ENCODE assay signal across 22 cellular contexts in genomic region chr2:121089005-121089510, GRCh38.
A peak's percentile ranks its signal among the peaks of the same experiment; 100 is the strongest.
DNase-seq lines count a peak whose midpoint lies in the region; ATAC-seq and TF ChIP-seq lines count a peak whose summit lies in the region.
"Had no signal": no experiment of that assay in that cellular context is flagged by ENCODE, and none has a peak within 500 bp of the region (broad histone marks: within the 10 kb centered on the region; RNA-seq: fewer than 3 reads in every experiment).

No MANE protein-coding gene starts in this region.

- 69% methylated on average over 12 of the region's 15 CpGs for WGBS in SK-N-SH (ENCODE audit: low lambda C conversion rate)

- no peaks in the 10 kb centered on the region for H3F3A ChIP-seq in SK-N-SH (replicated peaks; ENCODE audit: insufficient read depth)

- POLR2A ChIA-PET in SK-N-SH (lab: Yijun Ruan, JAX) = no interaction called here

- H3K79me2 ChIP-seq in SK-N-SH (ENCODE audit: insufficient read depth) = no peaks in the 10 kb centered on the region

- TF ChIP-seq CTCF in chondrocyte (IDR thresholded peaks at IDR 0.05) (no peak), SK-N-SH (IDR thresholded peaks at IDR 0.05) (no peak)

- H3K27ac ChIP-seq in SK-N-SH (ENCODE audit: low read depth in 2 of 2, low read length in 1 of 2) = no peak overlapping the region
- H3K27ac ChIP-seq: dorsolateral prefrontal cortex, thoracic aorta had no signal

- no peaks in the 10 kb centered on the region for H3K9me3 ChIP-seq in SK-N-SH
- H3K9me3 ChIP-seq: thoracic aorta had no signal

- H3K36me3 ChIP-seq in SK-N-SH (replicated peaks in 1 of 2; ENCODE audit: control insufficient read depth in 1 of 2, insufficient read depth in 2 of 2, low read length in 1 of 2) = no peaks in the 10 kb centered on the region
- H3K36me3 ChIP-seq: thoracic aorta had no signal

- H3K4me3 ChIP-seq in SK-N-SH (ENCODE audit: low read depth in 2 of 2, low read length in 1 of 2) = no peak overlapping the region
- H3K4me3 ChIP-seq: dorsolateral prefrontal cortex, thoracic aorta had no signal

- no peaks in the 10 kb centered on the region for H3K36me3 Mint-ChIP-seq in chondrocyte (ENCODE audit: low read depth)
- H3K36me3 Mint-ChIP-seq: activated naive CD4-positive, alpha-beta T cell treated with anti-CD3 and anti-CD28 coated beads, Interleukin-2, amount 50 U/mL, for 72 hours had no signal

- no peaks in the 10 kb centered on the region for H3K9me3 Mint-ChIP-seq in chondrocyte (ENCODE audit: low read depth)
- H3K9me3 Mint-ChIP-seq: activated naive CD4-positive, alpha-beta T cell treated with anti-CD3 and anti-CD28 coated beads, Interleukin-2, amount 50 U/mL, for 72 hours; activated T-helper 17 cell treated with anti-CD3 and anti-CD28 coated beads, Interleukin-2, amount 50 U/mL, for 72 hours; CD4-positive, alpha-beta T cell had no signal

- ATAC-seq in sciatic nerve (peak; percentile 7), HG03457 (IDR thresholded peaks at IDR 0.05; ENCODE audit: unreplicated experiment) (no peak), GM19455 (IDR thresholded peaks at IDR 0.05; ENCODE audit: unreplicated experiment) (no peak)
- ATAC-seq: activated naive CD4-positive, alpha-beta T cell treated with anti-CD3 and anti-CD28 coated beads, Interleukin-2, amount 50 U/mL, for 72 hours; activated T-helper 17 cell treated with anti-CD3 and anti-CD28 coated beads, Interleukin-2, amount 50 U/mL, for 72 hours had no signal

- intact Hi-C loops in sciatic nerve (cut with DNase I) = no loop called here

- H3K27ac Mint-ChIP-seq in chondrocyte (ENCODE audit: unreplicated experiment) = no peak overlapping the region
- H3K27ac Mint-ChIP-seq: activated naive CD4-positive, alpha-beta T cell treated with anti-CD3 and anti-CD28 coated beads, Interleukin-2, amount 50 U/mL, for 72 hours; activated T-helper 17 cell treated with anti-CD3 and anti-CD28 coated beads, Interleukin-2, amount 50 U/mL, for 72 hours; CD4-positive, alpha-beta T cell had no signal

- no peak overlapping the region for H3K9ac ChIP-seq in SK-N-SH

- no peak for TF ChIP-seq EP300 in SK-N-SH (IDR thresholded peaks at IDR 0.05; ENCODE audit: borderline replicate concordance in 1 of 2, low read depth in 1 of 2, low read length in 1 of 2)

- H3K9me2 ChIP-seq in SK-N-SH = no peaks in the 10 kb centered on the region

- no peak overlapping the region for H3K4me2 ChIP-seq in SK-N-SH

- no peak overlapping the region for H3K4me3 Mint-ChIP-seq in chondrocyte (ENCODE audit: unreplicated experiment)
- H3K4me3 Mint-ChIP-seq: activated T-helper 17 cell treated with anti-CD3 and anti-CD28 coated beads, Interleukin-2, amount 50 U/mL, for 72 hours; CD4-positive, alpha-beta T cell had no signal

- H3K4me1 ChIP-seq in SK-N-SH (ENCODE audit: control insufficient read depth in 1 of 2, insufficient read depth in 2 of 2, low read depth in 1 of 2, low read length in 1 of 2) = no peaks in the 10 kb centered on the region; a peak in 2 of 4 replicates

- TF ChIP-seq RAD21 in SK-N-SH (IDR thresholded peaks at IDR 0.05; ENCODE audit: low read length) = no peak

- no peaks in the 10 kb centered on the region for H3K27me3 ChIP-seq in SK-N-SH (ENCODE audit: insufficient read depth)

- H4K20me1 ChIP-seq in SK-N-SH (ENCODE audit: insufficient read depth) = no peaks in the 10 kb centered on the region

- DNase-seq in COLO668 (lab: John Stamatoyannopoulos, UW; ENCODE audit: unreplicated experiment) = peak; percentile 34
- peak; percentile 84 for DNase-seq in DMS79 treated with DMSO at 0.1 percent for 48 hours (lab: John Stamatoyannopoulos, UW)
- peak; percentile 77 for DNase-seq in chondrocyte (ENCODE audit: low spot score)
- DNase-seq in sciatic nerve (ENCODE audit: low spot score) = no peak
- DNase-seq in SK-N-SH = no peak
- DNase-seq: activated CD4-positive, alpha-beta T cell treated with anti-CD3 and anti-CD28 coated beads, Interleukin-2, amount 50 U/mL, for 4 hours; CD4-positive, alpha-beta T cell; dorsolateral prefrontal cortex; kidney glomerular epithelial cell; mammary epithelial cell; NCI-H1417 treated with DMSO at 0.1 percent for 48 hours; NCI-H526 treated with DMSO at 0.1 percent for 48 hours; nucleus accumbens; RPMI8226; stimulated activated CD4-positive, alpha-beta T cell treated with anti-CD3 and anti-CD28 coated beads, Interleukin-4, amount 100 ng/mL, for 24 hours; stimulated activated naive CD4-positive, alpha-beta T cell; T1000 had no signal

- H3K4me1 Mint-ChIP-seq in chondrocyte (ENCODE audit: low read depth) = no peaks in the 10 kb centered on the region
- H3K4me1 Mint-ChIP-seq: activated T-helper 17 cell treated with anti-CD3 and anti-CD28 coated beads, Interleukin-2, amount 50 U/mL, for 72 hours had no signal

- CTCF ChIA-PET in SK-N-SH (lab: Yijun Ruan, JAX) = interaction anchor here (1.5 to 7.1 kb wide), 5 partner anchors 9 to 394 kb away, joined by 4 to 63 read pairs (median 25); no protein-coding TSS in a partner anchor

- no peak overlapping the region for H2AFZ ChIP-seq in SK-N-SH (ENCODE audit: low read depth)

- H3K27me3 Mint-ChIP-seq in chondrocyte (ENCODE audit: low read depth) = peaks cover 22% of the 10 kb centered on the region

TF ChIP-seq in SK-N-SH, 30 proteins besides CTCF, POLR2A, EP300 and RAD21:
- TF ChIP-seq RCOR1 (IDR thresholded peaks at IDR 0.05; ENCODE audit: low read length) = no peak
- TF ChIP-seq ZBTB33 (IDR thresholded peaks at IDR 0.05; ENCODE audit: borderline replicate concordance, low read depth) = no peak
- TF ChIP-seq JUND (IDR thresholded peaks at IDR 0.05) = no peak
- TF ChIP-seq TCF12 (IDR thresholded peaks at IDR 0.05) = no peak
- TF ChIP-seq MAX (IDR thresholded peaks at IDR 0.05; ENCODE audit: low read depth) = no peak

Comparison
In these comparisons a context has a peak if more than half of its experiments do, and no peak if none do; other contexts are left out.
1. DNase-seq: peak in COLO668 (single experiment), DMS79 treated with DMSO at 0.1 percent for 48 hours (single experiment) and chondrocyte (single experiment); none in sciatic nerve (single experiment) and SK-N-SH (single experiment).